3 cellular contexts compared by ENCODE assay signal in the genomic region with DNA sequence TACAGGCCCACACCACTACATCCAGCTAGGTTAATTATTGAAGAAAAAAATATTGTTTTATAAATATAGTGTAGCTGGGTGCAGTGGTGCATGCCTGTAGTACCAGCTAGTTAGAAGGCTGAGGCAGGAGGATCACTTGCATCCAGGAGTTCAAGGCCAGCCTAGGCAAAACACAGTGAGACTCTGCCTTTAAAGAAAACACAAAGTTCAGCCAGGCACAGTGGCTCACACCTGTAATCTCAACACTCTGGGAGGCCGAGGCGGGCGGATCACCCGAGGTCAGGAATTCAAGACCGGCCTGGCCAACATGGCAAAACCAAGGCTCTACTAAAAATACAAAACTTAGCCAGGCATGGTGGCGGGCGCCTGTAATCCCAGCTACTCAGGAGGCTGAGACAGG. TPM values are rescaled to one million over a fixed set of nuclear protein-coding genes. Genes with fewer than 3 reads are reported as not detected.
DNase-seq lines count a peak whose midpoint lies in the region; ATAC-seq, FAIRE-seq and TF ChIP-seq lines count a peak whose summit lies in the region.
"Not testable (repeated sequence)": the region's sequence is repeated elsewhere in the genome, so short reads cannot be mapped to it uniquely, and the experiment has no call there.

No MANE protein-coding gene starts in this region.

- not testable (repeated sequence) for H4K20me1 ChIP-seq in HepG2 (ENCODE audit: insufficient read depth, low read length)

- H3K9ac ChIP-seq in HepG2 (ENCODE audit: insufficient read depth, low read depth, low read length): not testable (repeated sequence)

- BruUV-seq in HepG2 (replicated peaks; lab: Mats Ljungman, UMichigan): not testable (repeated sequence)

- intact Hi-C loops in HepG2 (cut with micrococcal nuclease; ENCODE audit: unreplicated experiment): not testable (repeated sequence)

- POLR2A ChIA-PET in HepG2 (lab: Yijun Ruan, JAX): not testable (repeated sequence)

- not testable (repeated sequence) for TF ChIP-seq RAD21 in HepG2 (CRISPR knock-in tag; IDR thresholded peaks at IDR 0.05)

- not testable (repeated sequence) for TF ChIP-seq POLR2A in HepG2 (IDR thresholded peaks at IDR 0.05; ENCODE audit: insufficient read depth in 1 of 2, low read depth in 2 of 2, low read length in 2 of 2)

- TF ChIP-seq CTCF in 22Rv1 (IDR thresholded peaks at IDR 0.05); VCaP (conservative IDR thresholded peaks at IDR 0.05); HepG2 (CRISPR knock-in tag; IDR thresholded peaks at IDR 0.05): not testable (repeated sequence)

- not testable (repeated sequence) for H3K79me2 ChIP-seq in HepG2 (ENCODE audit: insufficient read depth, low read length)

- H2AFZ ChIP-seq in HepG2 (ENCODE audit: low read length): not testable (repeated sequence)

- not testable (repeated sequence) for FAIRE-seq in HepG2 (lab: Jason Lieb, UNC)

- H3K4me3 ChIP-seq in HepG2 (replicated peaks in 1 of 3; ENCODE audit: insufficient read depth in 1 of 3, low read depth in 2 of 3, low read length in 3 of 3): not testable (repeated sequence)

- not testable (repeated sequence) for H3K36me3 ChIP-seq in HepG2 (replicated peaks in 1 of 2; ENCODE audit: control insufficient read depth in 1 of 2, insufficient read depth in 2 of 2, low read length in 2 of 2)

- H3K9me3 ChIP-seq in HepG2 (ENCODE audit: low read length): not testable (repeated sequence)

- CTCF ChIA-PET in HepG2 (lab: Yijun Ruan, JAX; ENCODE audit: low intra/inter-chr PET ratio, low total read pairs): not testable (repeated sequence)

- H3K4me1 ChIP-seq in HepG2 (ENCODE audit: insufficient read depth, low read length): peaks cover 25% of the 10 kb centered on the region

- not testable (repeated sequence) for DNase-seq in HepG2 (ENCODE audit: low spot score)

- WGBS in HepG2 (ENCODE audit: low lambda C conversion rate): 74% methylated on average over 7 of the region's 7 CpGs

- in situ Hi-C loops in HepG2 (cut with HindIII; ENCODE audit: extremely low pct_ligation_motif_present, low pct_unique_long_range_greater_than_20kb): not testable (repeated sequence)

- TF ChIP-seq EP300 in HepG2 (IDR thresholded peaks at IDR 0.05; ENCODE audit: low read depth in 2 of 2, low read length in 2 of 2); HepG2 (CRISPR knock-in tag; IDR thresholded peaks at IDR 0.05; ENCODE audit: borderline replicate concordance): not testable (repeated sequence)

- H3K27ac ChIP-seq in 22Rv1 (peak overlapping the region; percentile 58), VCaP (peak overlapping the region; percentile 25)
- not testable (repeated sequence) for H3K27ac ChIP-seq in HepG2 (ENCODE audit: extremely low read length, insufficient read depth, low read length)

- H3K4me2 ChIP-seq in HepG2 (ENCODE audit: low read depth, low read length): not testable (repeated sequence)

- peak; percentile 63 for ATAC-seq in HepG2

- not testable (repeated sequence) for H3K27me3 ChIP-seq in HepG2 (ENCODE audit: control insufficient read depth in 1 of 2, insufficient read depth in 2 of 2, low read length in 2 of 2)

TF ChIP-seq in HepG2, 621 proteins besides CTCF, POLR2A, EP300 and RAD21 (continues in another document):
- TF ChIP-seq TEAD3 (CRISPR knock-in tag; optimal IDR thresholded peaks at IDR 0.05; ENCODE audit: borderline replicate concordance) (peak; percentile 17), ZNF205 (CRISPR knock-in tag; IDR thresholded peaks at IDR 0.05) (peak; percentile 58; the same call in 1 of the 2 replicates), ADNP (CRISPR knock-in tag; IDR thresholded peaks at IDR 0.05) (0 out of 2 replicates have a peak, but pooled peaks have one; percentile 13), RXRA (CRISPR knock-in tag; IDR thresholded peaks at IDR 0.05) (0 out of 2 replicates have a peak, but pooled peaks have one; percentile 29)
- TF ChIP-seq, protein P1, sequence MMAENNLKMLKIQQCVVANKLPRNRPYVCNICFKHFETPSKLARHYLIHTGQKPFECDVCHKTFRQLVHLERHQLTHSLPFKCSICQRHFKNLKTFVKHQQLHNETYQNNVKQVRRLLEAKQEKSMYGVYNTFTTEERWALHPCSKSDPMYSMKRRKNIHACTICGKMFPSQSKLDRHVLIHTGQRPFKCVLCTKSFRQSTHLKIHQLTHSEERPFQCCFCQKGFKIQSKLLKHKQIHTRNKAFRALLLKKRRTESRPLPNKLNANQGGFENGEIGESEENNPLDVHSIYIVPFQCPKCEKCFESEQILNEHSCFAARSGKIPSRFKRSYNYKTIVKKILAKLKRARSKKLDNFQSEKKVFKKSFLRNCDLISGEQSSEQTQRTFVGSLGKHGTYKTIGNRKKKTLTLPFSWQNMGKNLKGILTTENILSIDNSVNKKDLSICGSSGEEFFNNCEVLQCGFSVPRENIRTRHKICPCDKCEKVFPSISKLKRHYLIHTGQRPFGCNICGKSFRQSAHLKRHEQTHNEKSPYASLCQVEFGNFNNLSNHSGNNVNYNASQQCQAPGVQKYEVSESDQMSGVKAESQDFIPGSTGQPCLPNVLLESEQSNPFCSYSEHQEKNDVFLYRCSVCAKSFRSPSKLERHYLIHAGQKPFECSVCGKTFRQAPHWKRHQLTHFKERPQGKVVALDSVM (CRISPR knock-in tag; IDR thresholded peaks at IDR 0.05): peak; percentile 69
- TF ChIP-seq, protein P2, sequence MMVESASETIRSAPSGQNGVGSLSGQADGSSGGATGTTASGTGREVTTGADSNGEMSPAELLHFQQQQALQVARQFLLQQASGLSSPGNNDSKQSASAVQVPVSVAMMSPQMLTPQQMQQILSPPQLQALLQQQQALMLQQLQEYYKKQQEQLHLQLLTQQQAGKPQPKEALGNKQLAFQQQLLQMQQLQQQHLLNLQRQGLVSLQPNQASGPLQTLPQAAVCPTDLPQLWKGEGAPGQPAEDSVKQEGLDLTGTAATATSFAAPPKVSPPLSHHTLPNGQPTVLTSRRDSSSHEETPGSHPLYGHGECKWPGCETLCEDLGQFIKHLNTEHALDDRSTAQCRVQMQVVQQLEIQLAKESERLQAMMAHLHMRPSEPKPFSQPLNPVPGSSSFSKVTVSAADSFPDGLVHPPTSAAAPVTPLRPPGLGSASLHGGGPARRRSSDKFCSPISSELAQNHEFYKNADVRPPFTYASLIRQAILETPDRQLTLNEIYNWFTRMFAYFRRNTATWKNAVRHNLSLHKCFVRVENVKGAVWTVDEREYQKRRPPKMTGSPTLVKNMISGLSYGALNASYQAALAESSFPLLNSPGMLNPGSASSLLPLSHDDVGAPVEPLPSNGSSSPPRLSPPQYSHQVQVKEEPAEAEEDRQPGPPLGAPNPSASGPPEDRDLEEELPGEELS (CRISPR knock-in tag; IDR thresholded peaks at IDR 0.05): peak; percentile 30; the same call in 1 of the 2 replicates

RNA-seq across cellular contexts. Expression of a gene that starts 16.0 kb away (rescaled TPM):
- 8.1 and 9.6 TPM in 2 replicates for total RNA-seq in HepG2 (2016; rRNA removed; fragmentation: Illumina TruSeq; extraction: Trizol)
- total RNA-seq in HepG2 (2016; cell fraction: cytosol; rRNA removed; fragmentation: Illumina TruSeq; extraction: Trizol; ENCODE audit: low read depth): 1.6 and 2.3 TPM in 2 replicates
- 7.7 and 9.8 TPM in 2 replicates for total RNA-seq in HepG2 (2016; cell fraction: insoluble cytoplasmic fraction; rRNA removed; fragmentation: Illumina TruSeq; extraction: Trizol)
- 3.9 and 4.2 TPM in 2 replicates for total RNA-seq in HepG2 (2016; cell fraction: membrane; rRNA removed; fragmentation: Illumina TruSeq; extraction: Trizol)
- total RNA-seq in HepG2 (2016; cell fraction: nucleus; rRNA removed; fragmentation: Illumina TruSeq; extraction: Trizol): 7.4 and 8.9 TPM in 2 replicates
- polyA plus RNA-seq in HepG2 (2011; rRNA removed): 4.5 and 5.5 TPM in 2 replicates
- polyA plus RNA-seq in HepG2 (2011; cell fraction: cytosol; rRNA removed): 2.2 and 4.5 TPM in 2 replicates
- 4.5 and 5.0 TPM in 2 replicates for polyA plus RNA-seq in HepG2 (2011; cell fraction: nucleus; rRNA removed)
- 5.7 and 6.2 TPM in 2 replicates for polyA plus RNA-seq in HepG2 (2012)
- 0.77 and 0.81 TPM in 2 replicates for polyA plus RNA-seq in HepG2 (2016; cell fraction: cytosol; fragmentation: Illumina TruSeq; extraction: Trizol; ENCODE audit: low read depth)
- polyA plus RNA-seq in HepG2 (2016; cell fraction: insoluble cytoplasmic fraction; fragmentation: Illumina TruSeq; extraction: Trizol; ENCODE audit: low read depth): 6.7 and 7.8 TPM in 2 replicates
- polyA plus RNA-seq in HepG2 (2016; cell fraction: membrane; fragmentation: Illumina TruSeq; extraction: Trizol; ENCODE audit: low read depth): 2.3 TPM in 2 replicates
- 10.6 and 11.6 TPM in 2 replicates for polyA plus RNA-seq in HepG2 (2016; cell fraction: nucleus; fragmentation: Illumina TruSeq; extraction: Trizol; ENCODE audit: insufficient read depth, low read depth)
- 1.2 and 2.3 TPM in 2 replicates for polyA minus RNA-seq in HepG2 (2011; rRNA and poly(A)+ RNA removed; ENCODE audit: low replicate concordance)
- 3.6 and 3.9 TPM in 2 replicates for polyA minus RNA-seq in HepG2 (2011; cell fraction: cytosol; rRNA and poly(A)+ RNA removed)
- polyA minus RNA-seq in HepG2 (2011; cell fraction: nucleus; rRNA and poly(A)+ RNA removed): 9.7 and 11.6 TPM in 2 replicates

RNA-seq across cellular contexts. Expression of a gene that starts 16.1 kb away (rescaled TPM):
- total RNA-seq in HepG2 (2016; rRNA removed; fragmentation: Illumina TruSeq; extraction: Trizol): 45.9 and 68.0 TPM in 2 replicates
- 28.7 and 36.7 TPM in 2 replicates for total RNA-seq in HepG2 (2016; cell fraction: cytosol; rRNA removed; fragmentation: Illumina TruSeq; extraction: Trizol; ENCODE audit: low read depth)
- total RNA-seq in HepG2 (2016; cell fraction: insoluble cytoplasmic fraction; rRNA removed; fragmentation: Illumina TruSeq; extraction: Trizol): 49.0 and 71.1 TPM in 2 replicates
- total RNA-seq in HepG2 (2016; cell fraction: membrane; rRNA removed; fragmentation: Illumina TruSeq; extraction: Trizol): 36.3 and 42.5 TPM in 2 replicates
- 15.2 and 16.4 TPM in 2 replicates for total RNA-seq in HepG2 (2016; cell fraction: nucleus; rRNA removed; fragmentation: Illumina TruSeq; extraction: Trizol)
- 5.0 and 7.4 TPM in 2 replicates for polyA plus RNA-seq in HepG2 (2011; rRNA removed)
- polyA plus RNA-seq in HepG2 (2011; cell fraction: cytosol; rRNA removed): 3.1 and 4.2 TPM in 2 replicates
- 1.3 and 1.5 TPM in 2 replicates for polyA plus RNA-seq in HepG2 (2011; cell fraction: nucleus; rRNA removed)
- 12.3 and 19.5 TPM in 2 replicates for polyA plus RNA-seq in HepG2 (2012)
- polyA plus RNA-seq in HepG2 (2016; cell fraction: cytosol; fragmentation: Illumina TruSeq; extraction: Trizol; ENCODE audit: low read depth): 33.3 and 41.1 TPM in 2 replicates
- polyA plus RNA-seq in HepG2 (2016; cell fraction: insoluble cytoplasmic fraction; fragmentation: Illumina TruSeq; extraction: Trizol; ENCODE audit: low read depth): 68.1 and 71.8 TPM in 2 replicates
- 37.1 and 41.1 TPM in 2 replicates for polyA plus RNA-seq in HepG2 (2016; cell fraction: membrane; fragmentation: Illumina TruSeq; extraction: Trizol; ENCODE audit: low read depth)
- polyA plus RNA-seq in HepG2 (2016; cell fraction: nucleus; fragmentation: Illumina TruSeq; extraction: Trizol; ENCODE audit: insufficient read depth, low read depth): 29.2 and 31.1 TPM in 2 replicates
- 1.1 TPM in 2 replicates for polyA minus RNA-seq in HepG2 (2011; rRNA and poly(A)+ RNA removed; ENCODE audit: low replicate concordance)
- 0.89 and 1.4 TPM in 2 replicates for polyA minus RNA-seq in HepG2 (2011; cell fraction: cytosol; rRNA and poly(A)+ RNA removed)
- 2.1 and 2.6 TPM in 2 replicates for polyA minus RNA-seq in HepG2 (2011; cell fraction: nucleus; rRNA and poly(A)+ RNA removed)
